Comparison of ENCODE assay signal across 21 cellular contexts in the genomic region with DNA sequence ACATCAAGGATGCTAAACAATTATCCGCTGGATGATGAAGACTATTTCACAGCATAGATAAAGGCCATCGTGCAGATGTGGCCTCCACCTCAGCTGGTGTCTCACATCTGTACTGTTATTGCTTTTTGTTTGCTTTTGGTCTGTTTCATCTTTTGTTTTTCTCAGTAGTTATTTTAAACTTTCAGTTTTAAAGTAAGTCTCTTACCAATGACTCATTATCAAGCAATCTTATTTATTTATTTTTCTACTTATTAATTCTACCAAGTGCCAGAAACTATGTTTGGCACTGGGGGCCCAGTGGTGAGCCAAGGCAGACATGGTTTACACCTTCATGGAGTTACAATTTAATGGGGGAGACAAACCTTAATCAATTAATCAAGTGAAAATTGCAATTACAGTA.
"Had no signal": no experiment of that assay in that cellular context is flagged by ENCODE, and none has a peak within 500 bp of the region (broad histone marks: within the 10 kb centered on the region; RNA-seq: fewer than 3 reads in every experiment).

No MANE protein-coding gene starts in this region.

- ATAC-seq: activated CD8-positive, alpha-beta memory T cell treated with anti-CD3 and anti-CD28 coated beads, Interleukin-2, amount 10 ng/mL, durations not matched to agents 7 days and 5 days; body of pancreas; natural killer cell treated with Interleukin-12 subunit alpha and Interleukin-12 subunit beta and Interleukin-15 and Interleukin-18, amount 100 ng/mL, for 72 hours; T-helper 17 cell had no signal

- H3K27ac ChIP-seq: body of pancreas, coronary artery, esophagus squamous epithelium, skin epidermis, transverse colon, WERI-Rb-1 had no signal

- H3K9me3 ChIP-seq: body of pancreas, esophagus squamous epithelium, transverse colon, vagina had no signal

- H3K4me3 ChIP-seq: body of pancreas, coronary artery, esophagus squamous epithelium, skin epidermis, transverse colon, vagina had no signal

- H3K36me3 ChIP-seq: esophagus squamous epithelium, transverse colon, vagina, WERI-Rb-1 had no signal

- H3K4me1 ChIP-seq: body of pancreas, esophagus squamous epithelium, transverse colon had no signal

- DNase-seq: activated CD4-positive, alpha-beta T cell treated with anti-CD3 and anti-CD28 coated beads, Interleukin-2, amount 50 U/mL, for 48 hours; activated CD8-positive, alpha-beta memory T cell treated with anti-CD3 and anti-CD28 coated beads, Interleukin-2, amount 10 ng/mL, durations not matched to agents 7 days and 5 days; activated T-cell treated with anti-CD3 and anti-CD28 coated beads, Interleukin-2, amount 50 U/mL, for 1 hour; body of pancreas; central memory CD4-positive, alpha-beta T cell; effector CD4-positive, alpha-beta T cell; esophagus squamous epithelium; hippocampal formation; nucleus accumbens; posterior cingulate gyrus; stimulated activated CD4-positive, alpha-beta T cell treated with anti-CD3 and anti-CD28 coated beads, Interleukin-4, amount 100 ng/mL, for 4 hours; stimulated activated CD8-positive, alpha-beta memory T cell treated with anti-CD3 and anti-CD28 coated beads, Interleukin-4, amount 100 ng/mL, for 48 hours; stimulated activated naive CD4-positive, alpha-beta T cell treated with Interleukin-2 at 50 U/mL for 16 hours; substantia nigra; T-helper 17 cell; transverse colon; WERI-Rb-1 had no signal

- H3K27me3 ChIP-seq: body of pancreas, esophagus squamous epithelium, transverse colon, vagina had no signal
